ENCODE assay signal across 25 cellular contexts in genomic region chr2:162200636-162201035, GRCh38. TPM values are rescaled to one million over a fixed set of nuclear protein-coding genes. Genes with fewer than 3 reads are reported as not detected.
A peak's percentile ranks its signal among the peaks of the same experiment; 100 is the strongest.
DNase-seq lines count a peak whose midpoint lies in the region; ATAC-seq, FAIRE-seq and TF ChIP-seq lines count a peak whose summit lies in the region.
"Had no signal": no experiment of that assay in that cellular context is flagged by ENCODE, and none has a peak within 500 bp of the region (broad histone marks: within the 10 kb centered on the region; RNA-seq: fewer than 3 reads in every experiment).

No MANE protein-coding gene starts in this region.

- H4K8ac ChIP-seq in mesenchymal stem cell (ENCODE audit: low read length), result no peak overlapping the region

- no peaks in the 10 kb centered on the region for H3K36me3 ChIP-seq in PC-3 (ENCODE audit: low read depth, low read length)
- no peaks in the 10 kb centered on the region for H3K36me3 ChIP-seq in bronchial epithelial cell (ENCODE audit: control insufficient read depth, insufficient read depth, low read length)
- H3K36me3 ChIP-seq in mesenchymal stem cell (ENCODE audit: control insufficient read depth in 1 of 2, insufficient read depth in 2 of 2, low read depth in 1 of 2, low read length in 2 of 2), result peaks cover 0 to 100% of the 10 kb centered on the region in 2 experiments
- H3K36me3 ChIP-seq: BE2C, BLaER1 had no signal

- DNase-seq in PC-3 (peak; percentile 55), bronchial epithelial cell (ENCODE audit: low read depth) (peak; percentile 10), mesenchymal stem cell (no peak), DMS53 treated with DMSO at 0.1 percent for 48 hours (lab: John Stamatoyannopoulos, UW; ENCODE audit: unreplicated experiment) (no peak), cardiac septum (ENCODE audit: low spot score) (no peak)
- DNase-seq in stimulated activated naive CD8-positive, alpha-beta T cell treated with anti-CD3 and anti-CD28 coated beads, Interleukin-15, amount 100 ng/mL, for 72 hours, result no peak
- DNase-seq: 8988T; ACHN; BE2C; C1 segment of cervical spinal cord; CD4-positive, alpha-beta memory T cell; CD4-positive, CD25-positive, alpha-beta regulatory T cell; CD8-positive, alpha-beta memory T cell; COR-L47; DMS 273 treated with DMSO at 0.1 percent for 48 hours; DMS53; DMS79 treated with DMSO at 0.1 percent for 48 hours; GF-D8 had no signal

- no TSS peak for BruUV-seq in PC-3 (replicated peaks; lab: Mats Ljungman, UMichigan)

- H2AK5ac ChIP-seq in mesenchymal stem cell (ENCODE audit: low read length, severe bottlenecking), result no peak overlapping the region

- no peak overlapping the region for H3K27ac Mint-ChIP-seq in stimulated activated naive CD8-positive, alpha-beta T cell treated with anti-CD3 and anti-CD28 coated beads, Interleukin-15, amount 100 ng/mL, for 72 hours
- H3K27ac Mint-ChIP-seq: CD14-positive monocyte; CD4-positive, alpha-beta memory T cell; CD4-positive, CD25-positive, alpha-beta regulatory T cell; CD8-positive, alpha-beta memory T cell had no signal

- no peaks in the 10 kb centered on the region for H3K79me2 ChIP-seq in PC-3 (ENCODE audit: low read length)

- no peak overlapping the region for H3K23ac ChIP-seq in mesenchymal stem cell (ENCODE audit: low read length in 2 of 2)

- no peak overlapping the region for H3K14ac ChIP-seq in mesenchymal stem cell (ENCODE audit: low read length in 2 of 2)

- H3K4me1 Mint-ChIP-seq in stimulated activated naive CD8-positive, alpha-beta T cell treated with anti-CD3 and anti-CD28 coated beads, Interleukin-15, amount 100 ng/mL, for 72 hours, result no peaks in the 10 kb centered on the region
- H3K4me1 Mint-ChIP-seq: CD14-positive monocyte; CD4-positive, alpha-beta memory T cell; CD4-positive, CD25-positive, alpha-beta regulatory T cell; CD8-positive, alpha-beta memory T cell had no signal

- POLR2A ChIA-PET in PC-3 (lab: Charles Lee; ENCODE audit: unreplicated experiment), result no interaction called here

- no peaks in the 10 kb centered on the region for H3K9me3 Mint-ChIP-seq in stimulated activated naive CD8-positive, alpha-beta T cell treated with anti-CD3 and anti-CD28 coated beads, Interleukin-15, amount 100 ng/mL, for 72 hours
- H3K9me3 Mint-ChIP-seq: CD4-positive, alpha-beta memory T cell; CD4-positive, CD25-positive, alpha-beta regulatory T cell; CD8-positive, alpha-beta memory T cell had no signal

- peaks cover 9% of the 10 kb centered on the region for H3F3A ChIP-seq in PC-3 (ENCODE audit: low read length, unreplicated experiment)

- H3K4me3 Mint-ChIP-seq in stimulated activated naive CD8-positive, alpha-beta T cell treated with anti-CD3 and anti-CD28 coated beads, Interleukin-15, amount 100 ng/mL, for 72 hours, result no peak overlapping the region
- H3K4me3 Mint-ChIP-seq: CD14-positive monocyte; CD4-positive, alpha-beta memory T cell; CD4-positive, CD25-positive, alpha-beta regulatory T cell; CD8-positive, alpha-beta memory T cell had no signal

- peaks cover 17% of the 10 kb centered on the region for H3K27me3 Mint-ChIP-seq in stimulated activated naive CD8-positive, alpha-beta T cell treated with anti-CD3 and anti-CD28 coated beads, Interleukin-15, amount 100 ng/mL, for 72 hours

- no peak for FAIRE-seq in bronchial epithelial cell (lab: Jason Lieb, UNC)
- FAIRE-seq: A204.1, G401.6, GM12891, GM19239 had no signal

- H2AFZ ChIP-seq in PC-3 (ENCODE audit: low read length), result no peak overlapping the region
- H2AFZ ChIP-seq in mesenchymal stem cell (ENCODE audit: low read depth, low read length), result no peak overlapping the region

- no peaks in the 10 kb centered on the region for H3K27me3 ChIP-seq in PC-3 (ENCODE audit: low read length)
- H3K27me3 ChIP-seq in bronchial epithelial cell (ENCODE audit: control insufficient read depth, insufficient read depth, low read length), result no peaks in the 10 kb centered on the region
- no peaks in the 10 kb centered on the region for H3K27me3 ChIP-seq in mesenchymal stem cell (ENCODE audit: control insufficient read depth in 1 of 2, insufficient read depth in 1 of 2, low read length in 2 of 2)
- H3K27me3 ChIP-seq: BE2C, BLaER1 had no signal

- H3K79me1 ChIP-seq in mesenchymal stem cell (replicated peaks; ENCODE audit: low read length, poor library complexity, severe bottlenecking), result no peaks in the 10 kb centered on the region

- H2BK12ac ChIP-seq in mesenchymal stem cell (ENCODE audit: low read length in 2 of 2), result no peak overlapping the region

- no peak overlapping the region for H2BK5ac ChIP-seq in mesenchymal stem cell (ENCODE audit: low read depth, low read length, poor library complexity, severe bottlenecking)

- H4K20me1 ChIP-seq in PC-3 (ENCODE audit: low read length), result no peaks in the 10 kb centered on the region
- H4K20me1 ChIP-seq: BLaER1 had no signal

- peak overlapping the region; percentile 25; the same call in 1 of the 2 replicates for H3K4me2 ChIP-seq in PC-3 (ENCODE audit: low read length)
- H3K4me2 ChIP-seq in mesenchymal stem cell (ENCODE audit: low read length, poor library complexity, severe bottlenecking), result no peak overlapping the region
- H3K4me2 ChIP-seq: BLaER1 had no signal

- no peak overlapping the region for H2BK120ac ChIP-seq in mesenchymal stem cell (ENCODE audit: low read depth, low read length)

- H3K4ac ChIP-seq in mesenchymal stem cell (ENCODE audit: low read depth in 1 of 2, low read length in 2 of 2), result no peak overlapping the region

- H3K4me1 ChIP-seq in PC-3 (ENCODE audit: insufficient read depth, low read length) (peaks cover 40% of the 10 kb centered on the region), mesenchymal stem cell (ENCODE audit: control insufficient read depth, insufficient read depth, low read depth, low read length) (peaks cover 5% of the 10 kb centered on the region)
- H3K4me1 ChIP-seq: BE2C, BLaER1 had no signal

- H3K27ac ChIP-seq in PC-3 (ENCODE audit: low read length) (no peak overlapping the region), mesenchymal stem cell (ENCODE audit: low read length, poor library complexity, severe bottlenecking) (no peak overlapping the region)
- H3K27ac ChIP-seq: BLaER1 had no signal

- H3K9me3 ChIP-seq in PC-3 (ENCODE audit: low read length) (no peaks in the 10 kb centered on the region), mesenchymal stem cell (ENCODE audit: control insufficient read depth, low read length) (no peaks in the 10 kb centered on the region)
- H3K9me3 ChIP-seq: BE2C, BLaER1 had no signal

- no peak overlapping the region for H3K18ac ChIP-seq in mesenchymal stem cell (ENCODE audit: low read depth in 1 of 2, low read length in 2 of 2)

- no CpG with 5 or more reads among the region's 1 CpG for WGBS in mesenchymal stem cell

- H3K9me2 ChIP-seq in PC-3 (replicated peaks; ENCODE audit: low read length), result no peaks in the 10 kb centered on the region

- H2BK15ac ChIP-seq in mesenchymal stem cell (ENCODE audit: low read depth, poor library complexity, severe bottlenecking), result no peak overlapping the region

- no peak overlapping the region for H4K91ac ChIP-seq in mesenchymal stem cell (ENCODE audit: low read length)

- peak; percentile 21 for ATAC-seq in PC-3
- ATAC-seq in stimulated activated naive CD8-positive, alpha-beta T cell treated with anti-CD3 and anti-CD28 coated beads, Interleukin-15, amount 100 ng/mL, for 72 hours, result no peak

- no peak for TF ChIP-seq CTCF in PC-3 (conservative IDR thresholded peaks at IDR 0.05; ENCODE audit: low read depth, low read length)
- TF ChIP-seq CTCF in bronchial epithelial cell (IDR thresholded peaks at IDR 0.05; ENCODE audit: insufficient read depth, low read length, severe bottlenecking), result no peak

- no peak overlapping the region for H3K4me3 ChIP-seq in PC-3 (ENCODE audit: low read length)
- no peak overlapping the region for H3K4me3 ChIP-seq in bronchial epithelial cell (ENCODE audit: low read depth, low read length)
- no peak overlapping the region for H3K4me3 ChIP-seq in mesenchymal stem cell (ENCODE audit: insufficient read depth in 1 of 2, low read depth in 1 of 2, low read length in 2 of 2)
- H3K4me3 ChIP-seq: BLaER1 had no signal

- CTCF ChIA-PET in PC-3 (lab: Charles Lee), result no interaction called here

- intact Hi-C loops in PC-3 (cut with micrococcal nuclease), result no loop called here
- intact Hi-C loops in cardiac septum (cut with DNase I), result no loop called here

- H3K9ac ChIP-seq in PC-3 (ENCODE audit: low read length), result no peak overlapping the region
- peak overlapping the region; percentile 2 for H3K9ac ChIP-seq in mesenchymal stem cell (ENCODE audit: low read length)
- H3K9ac ChIP-seq: BLaER1 had no signal

RNA-seq across cellular contexts. Expression of gene FAP, which starts 42.6 kb away (rescaled TPM):
- not detected in 2 replicates for total RNA-seq in PC-3 (2014; rRNA removed)
- 0.26 and 1.1 TPM in 2 replicates for total RNA-seq in bronchial epithelial cell
- polyA plus RNA-seq in mesenchymal stem cell (2013, experiment 1 of 2), result 13.0 TPM
- 17.5 TPM for polyA plus RNA-seq in mesenchymal stem cell (2013, experiment 2 of 2)
- 10.4 TPM for total RNA-seq in cardiac septum
- total RNA-seq: CD4-positive, alpha-beta memory T cell; CD4-positive, CD25-positive, alpha-beta regulatory T cell; CD8-positive, alpha-beta memory T cell had no signal
- polyA plus RNA-seq: CD14-positive monocyte; CD4-positive, alpha-beta memory T cell; CD4-positive, CD25-positive, alpha-beta regulatory T cell; CD8-positive, alpha-beta memory T cell had no signal

RNA-seq across cellular contexts. Expression of gene GCG, which starts 48.6 kb away (rescaled TPM):
- total RNA-seq in PC-3 (2014; rRNA removed) (not detected in 2 replicates), bronchial epithelial cell (not detected in 2 replicates), cardiac septum (not detected)
- polyA plus RNA-seq in mesenchymal stem cell (2013, experiment 1 of 2), result not detected
- not detected for polyA plus RNA-seq in mesenchymal stem cell (2013, experiment 2 of 2)
- total RNA-seq: A673; CD4-positive, alpha-beta memory T cell; CD4-positive, CD25-positive, alpha-beta regulatory T cell; CD8-positive, alpha-beta memory T cell had no signal
- polyA plus RNA-seq: CD14-positive monocyte; CD4-positive, alpha-beta memory T cell; CD4-positive, CD25-positive, alpha-beta regulatory T cell; CD8-positive, alpha-beta memory T cell had no signal

Comparison
In these comparisons a context has a peak if more than half of its experiments do, and no peak if none do; other contexts are left out.
1. DNase-seq: peak in PC-3 (single experiment) and bronchial epithelial cell (single experiment); none in mesenchymal stem cell (single experiment), DMS53 treated with DMSO at 0.1 percent for 48 hours (single experiment), cardiac septum (single experiment) and stimulated activated naive CD8-positive, alpha-beta T cell treated with anti-CD3 and anti-CD28 coated beads, Interleukin-15, amount 100 ng/mL, for 72 hours (0 of 2).